In genomic region chr6:37784585-37784967, GRCh38 we compare ENCODE assay signal across 8 cellular contexts. TPM values are rescaled to one million over a fixed set of nuclear protein-coding genes. Genes with fewer than 3 reads are reported as not detected.
DNase-seq lines count a peak whose midpoint lies in the region; ATAC-seq and TF ChIP-seq lines count a peak whose summit lies in the region.

No MANE protein-coding gene starts in this region.

- peak overlapping the region in 4 of 5 donors; percentile 65 to 87 (median 75) for H3K4me3 Mint-ChIP-seq in immature natural killer cell
- H3K4me3 Mint-ChIP-seq in stimulated activated effector memory CD8-positive, alpha-beta T cell treated with anti-CD3 and anti-CD28 coated beads, Interleukin-12 subunit alpha, Interleukin-12 subunit beta, amount 100 ng/mL, for 72 hours: peak overlapping the region; percentile 66

- H3K4me1 Mint-ChIP-seq in immature natural killer cell: peaks cover 19 to 23% of the 10 kb centered on the region in 2 donors
- peaks cover 23% of the 10 kb centered on the region for H3K4me1 Mint-ChIP-seq in stimulated activated effector memory CD8-positive, alpha-beta T cell treated with anti-CD3 and anti-CD28 coated beads, Interleukin-12 subunit alpha, Interleukin-12 subunit beta, amount 100 ng/mL, for 72 hours

- H3K27ac ChIP-seq in VCaP: peak overlapping the region; percentile 89

- H3K9me3 Mint-ChIP-seq in immature natural killer cell: peaks cover 0 to 1% (median 0%) of the 10 kb centered on the region in 6 donors
- no peaks in the 10 kb centered on the region for H3K9me3 Mint-ChIP-seq in stimulated activated effector memory CD8-positive, alpha-beta T cell treated with anti-CD3 and anti-CD28 coated beads, Interleukin-12 subunit alpha, Interleukin-12 subunit beta, amount 100 ng/mL, for 72 hours

- peaks cover 12 to 15% (median 14%) of the 10 kb centered on the region in 3 donors for H3K27me3 Mint-ChIP-seq in immature natural killer cell (ENCODE audit: low read depth in 3 of 3)

- peaks cover 0 to 4% (median 0%) of the 10 kb centered on the region in 3 donors for H3K36me3 Mint-ChIP-seq in immature natural killer cell
- H3K36me3 Mint-ChIP-seq in stimulated activated effector memory CD8-positive, alpha-beta T cell treated with anti-CD3 and anti-CD28 coated beads, Interleukin-12 subunit alpha, Interleukin-12 subunit beta, amount 100 ng/mL, for 72 hours: no peaks in the 10 kb centered on the region

- peak in 2 of 3 experiments; percentile 64 to 80 for DNase-seq in NCI-H1417 (lab: John Stamatoyannopoulos, UW)
- DNase-seq in NCI-H1417 treated with DMSO at 0.1 percent for 48 hours (lab: John Stamatoyannopoulos, UW): no peak
- DNase-seq in immature natural killer cell: no peak
- DNase-seq in stimulated activated effector memory CD8-positive, alpha-beta T cell treated with anti-CD3 and anti-CD28 coated beads, Interleukin-12 subunit alpha, Interleukin-12 subunit beta, amount 100 ng/mL, for 72 hours (ENCODE audit: low spot score in 2 of 2): no peak
- no peak for DNase-seq in SKM-1 treated with dmso at 0.1 percent for 144 hours (lab: John Stamatoyannopoulos, UW; ENCODE audit: unreplicated experiment)
- DNase-seq in NCI-H2196 treated with DMSO at 0.1 percent for 48 hours (lab: John Stamatoyannopoulos, UW; ENCODE audit: unreplicated experiment): no peak

- ATAC-seq in stimulated activated effector memory CD8-positive, alpha-beta T cell treated with anti-CD3 and anti-CD28 coated beads, Interleukin-12 subunit alpha, Interleukin-12 subunit beta, amount 100 ng/mL, for 72 hours: no peak
- no peak for ATAC-seq in GM18502 (IDR thresholded peaks at IDR 0.05; ENCODE audit: poor library complexity, unreplicated experiment)

- no peak for TF ChIP-seq CTCF in VCaP (conservative IDR thresholded peaks at IDR 0.05)

- H3K27ac Mint-ChIP-seq in immature natural killer cell: no peak overlapping the region
- peak overlapping the region; percentile 64 for H3K27ac Mint-ChIP-seq in stimulated activated effector memory CD8-positive, alpha-beta T cell treated with anti-CD3 and anti-CD28 coated beads, Interleukin-12 subunit alpha, Interleukin-12 subunit beta, amount 100 ng/mL, for 72 hours

RNA-seq across cellular contexts. Expression of gene ZFAND3, which starts 35.0 kb away (rescaled TPM):
- 10 to 100 TPM in 1 of 3 donors, 1 to 10 TPM in 2; 3.1 to 10.2 (median 3.9) TPM for polyA plus RNA-seq in immature natural killer cell

Comparison
In these comparisons a context has a peak if more than half of its experiments do, and no peak if none do; other contexts are left out.
1. DNase-seq: peak in NCI-H1417 (2 of 3); none in NCI-H1417 treated with DMSO at 0.1 percent for 48 hours (single experiment), immature natural killer cell (0 of 3), stimulated activated effector memory CD8-positive, alpha-beta T cell treated with anti-CD3 and anti-CD28 coated beads, Interleukin-12 subunit alpha, Interleukin-12 subunit beta, amount 100 ng/mL, for 72 hours (0 of 2), SKM-1 treated with dmso at 0.1 percent for 144 hours (single experiment) and NCI-H2196 treated with DMSO at 0.1 percent for 48 hours (single experiment).